In the genomic region with DNA sequence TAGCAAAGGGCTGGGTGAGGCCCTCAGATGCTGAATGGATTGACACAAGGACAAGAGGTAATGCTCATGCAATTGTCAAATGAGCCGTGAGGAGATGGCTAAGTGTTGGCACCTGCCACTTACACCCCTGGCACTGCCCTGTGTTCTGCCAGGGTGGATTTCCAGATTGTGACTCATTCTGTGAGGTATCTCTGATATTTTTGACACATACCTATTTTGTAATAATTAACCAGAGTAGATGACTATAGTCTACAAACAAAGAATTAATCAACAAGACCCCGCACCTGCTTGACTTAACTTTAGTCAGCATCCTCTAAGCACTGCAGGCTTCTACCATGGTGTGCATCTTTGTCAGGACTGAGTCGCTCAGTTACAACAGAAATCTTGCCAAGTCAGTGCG, we compare ENCODE assay signal across 20 cellular contexts.
DNase-seq lines count a peak whose midpoint lies in the region; ATAC-seq, FAIRE-seq and TF ChIP-seq lines count a peak whose summit lies in the region.
"Had no signal": no experiment of that assay in that cellular context is flagged by ENCODE, and none has a peak within 500 bp of the region (broad histone marks: within the 10 kb centered on the region; RNA-seq: fewer than 3 reads in every experiment).

No MANE protein-coding gene starts in this region.

- H3K4me1 ChIP-seq in pancreas, result no peaks in the 10 kb centered on the region
- H3K4me1 ChIP-seq: BE2C, prostate gland had no signal

- no peaks in the 10 kb centered on the region for H3K36me3 ChIP-seq in pancreas
- H3K36me3 ChIP-seq: BE2C, prostate gland had no signal

- H3K27ac ChIP-seq in pancreas, result no peak overlapping the region
- H3K27ac ChIP-seq: prostate gland had no signal

- ATAC-seq in pancreas, result peak in 3 of 4 donors; percentile 41 to 91 (median 58)
- no peak for ATAC-seq in GM18870 (IDR thresholded peaks at IDR 0.05; ENCODE audit: unreplicated experiment)
- ATAC-seq: mucosa of descending colon; Right ventricle myocardium inferior; stimulated activated effector memory CD8-positive, alpha-beta T cell treated with anti-CD3 and anti-CD28 coated beads, Interleukin-12 subunit alpha, Interleukin-12 subunit beta, amount 100 ng/mL, for 72 hours had no signal

- no peak overlapping the region for H3K4me3 ChIP-seq in pancreas
- H3K4me3 ChIP-seq: mucosa of descending colon, prostate gland had no signal

- H3K9me3 ChIP-seq in pancreas, result no peaks in the 10 kb centered on the region
- H3K9me3 ChIP-seq: BE2C, prostate gland had no signal

- FAIRE-seq in pancreas (lab: Jason Lieb, UNC), result no peak
- FAIRE-seq: A204.1 had no signal

- no peak for TF ChIP-seq CTCF in pancreas (IDR thresholded peaks at IDR 0.05)

- DNase-seq in NCI-H1694 (lab: John Stamatoyannopoulos, UW) (peak; percentile 8), NCI-H1694 treated with DMSO at 0.1 percent for 48 hours (lab: John Stamatoyannopoulos, UW) (no peak), NCI-H226 (peak; percentile 8), cerebellar cortex (ENCODE audit: low spot score) (peak; percentile 24), pancreas (no peak), pons (ENCODE audit: low spot score) (no peak)
- no peak for DNase-seq in stimulated activated CD4-positive, alpha-beta T cell treated with anti-CD3 and anti-CD28 coated beads, Interleukin-12 subunit alpha, Interleukin-12 subunit beta, amount 100 ng/mL, for 4 hours
- DNase-seq: activated naive CD4-positive, alpha-beta T cell treated with anti-CD3 and anti-CD28 coated beads, Interleukin-2, amount 10 ng/mL, durations not matched to agents 7 days and 5 days; activated T-cell treated with anti-CD3 and anti-CD28 coated beads, Interleukin-2, amount 50 U/mL, for 48 hours; BE2C; caudate nucleus; EL; mucosa of descending colon; NCI-H526; stimulated activated CD4-positive, alpha-beta T cell treated with anti-CD3 and anti-CD28 coated beads, Interleukin-2, amount 100 ng/mL, for 24 hours had no signal

- no peaks in the 10 kb centered on the region for H3K27me3 ChIP-seq in pancreas

- intact Hi-C loops in pancreas (cut with DNase I), result no loop called here

- whole genome bisulfite sequencing in pancreas, 2 donors, result 13 to 20% methylated on average over 4 of the region's 4 CpGs

Comparison
In these comparisons a context has a peak if more than half of its experiments do, and no peak if none do; other contexts are left out.
1. DNase-seq: peak in NCI-H1694 (single experiment), NCI-H226 (single experiment) and cerebellar cortex (single experiment); none in NCI-H1694 treated with DMSO at 0.1 percent for 48 hours (single experiment), pancreas (0 of 6), pons (single experiment) and stimulated activated CD4-positive, alpha-beta T cell treated with anti-CD3 and anti-CD28 coated beads, Interleukin-12 subunit alpha, Interleukin-12 subunit beta, amount 100 ng/mL, for 4 hours (single experiment).